Comparison of ENCODE assay signal across 1 cellular context in genomic region chr1:151165738-151166505, GRCh38.
TF ChIP-seq lines count a peak whose summit lies in the region.

LYSMD1 (minus strand) TSS chr1:151165902; CDS start chr1:151165258, 644 bp downstream.
SCNM1 (plus strand) TSS chr1:151166144; CDS start chr1:151166153, 9 bp downstream.

TF ChIP-seq in HCT116, 20 proteins besides CTCF, POLR2A, EP300 and RAD21 (continued from another document):
- no peak for TF ChIP-seq EZH2phosphoT487 (IDR thresholded peaks at IDR 0.05; ENCODE audit: borderline replicate concordance)
- peak; percentile 35; the same call in 1 of the 2 replicates for TF ChIP-seq EGR1 (IDR thresholded peaks at IDR 0.05; ENCODE audit: low read depth)
- TF ChIP-seq CEBPB (IDR thresholded peaks at IDR 0.05; ENCODE audit: low read depth), result peak; percentile 24; the same call in 1 of the 2 replicates
- no peak for TF ChIP-seq EZH2 (IDR thresholded peaks at IDR 0.05)
- peak; percentile 90 for TF ChIP-seq TCF7L2 (IDR thresholded peaks at IDR 0.05; ENCODE audit: borderline replicate concordance, extremely low read depth, insufficient read depth, insufficient read length)
- TF ChIP-seq SIN3A (IDR thresholded peaks at IDR 0.05; ENCODE audit: low read depth), result peak; percentile 92
- peak; percentile 94 for TF ChIP-seq SP1 (IDR thresholded peaks at IDR 0.05; ENCODE audit: low read depth)
- TF ChIP-seq ATF3 (IDR thresholded peaks at IDR 0.05), result no peak
- TF ChIP-seq JUND (IDR thresholded peaks at IDR 0.05), result no peak
